8 cellular contexts compared by ENCODE assay signal in the genomic region with DNA sequence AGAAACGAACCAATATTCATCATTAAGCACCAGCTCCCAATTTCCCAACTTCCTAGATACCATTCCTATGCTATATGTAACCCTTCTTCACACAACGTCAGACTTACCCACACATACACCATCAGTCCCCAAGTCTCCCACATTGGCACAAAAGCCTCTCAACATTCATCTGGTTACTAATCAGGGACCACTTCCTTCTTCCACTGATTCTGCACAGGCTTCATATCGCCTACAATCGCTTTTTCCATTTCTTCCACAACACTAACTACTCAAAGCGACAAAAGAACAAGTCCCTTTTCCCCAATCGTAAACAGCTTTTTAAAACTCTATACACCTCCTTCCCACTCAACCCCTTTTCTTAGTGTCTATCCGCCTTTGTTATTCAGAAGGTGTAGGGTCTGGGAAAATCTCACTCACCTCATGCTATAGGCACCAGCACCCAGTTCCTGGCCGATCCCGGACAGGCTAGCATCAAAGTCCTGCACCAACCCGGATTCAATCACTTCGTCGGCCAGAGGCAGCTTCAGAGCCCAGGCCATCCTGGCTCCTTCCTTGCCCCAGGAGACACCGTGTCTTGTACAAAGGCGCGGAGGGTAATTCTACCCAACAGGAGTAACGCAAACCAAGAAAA. TPM values are rescaled to one million over a fixed set of nuclear protein-coding genes. Genes with fewer than 3 reads are reported as not detected.
A peak's percentile ranks its signal among the peaks of the same experiment; 100 is the strongest.
DNase-seq lines count a peak whose midpoint lies in the region; ATAC-seq and TF ChIP-seq lines count a peak whose summit lies in the region.

No MANE protein-coding gene starts in this region.

- peaks cover 14% of the 10 kb centered on the region for H3K4me1 Mint-ChIP-seq in stimulated activated effector memory CD8-positive, alpha-beta T cell treated with anti-CD3 and anti-CD28 coated beads, Interleukin-12 subunit alpha, Interleukin-12 subunit beta, amount 100 ng/mL, for 72 hours

- H3K4me2 ChIP-seq in neural cell (ENCODE audit: low read length), result peak overlapping the region; percentile 28

- no peak for TF ChIP-seq CTCF in epithelial cell of proximal tubule (conservative IDR thresholded peaks at IDR 0.05; ENCODE audit: low read depth, low read length)
- no peak for TF ChIP-seq CTCF in neural cell (IDR thresholded peaks at IDR 0.05; ENCODE audit: poor library complexity, severe bottlenecking)

- peak; percentile 45 for DNase-seq in GM03348 (ENCODE audit: low spot score)
- peak; percentile 21 for DNase-seq in RPMI7951 (ENCODE audit: low read depth)
- DNase-seq in epithelial cell of proximal tubule (ENCODE audit: low read depth), result no peak
- DNase-seq in AG08396 (ENCODE audit: low spot score), result no peak
- DNase-seq in stimulated activated effector memory CD8-positive, alpha-beta T cell treated with anti-CD3 and anti-CD28 coated beads, Interleukin-12 subunit alpha, Interleukin-12 subunit beta, amount 100 ng/mL, for 72 hours (ENCODE audit: low spot score in 2 of 2), result no peak

- peaks cover 12% of the 10 kb centered on the region for H3K36me3 Mint-ChIP-seq in stimulated activated effector memory CD8-positive, alpha-beta T cell treated with anti-CD3 and anti-CD28 coated beads, Interleukin-12 subunit alpha, Interleukin-12 subunit beta, amount 100 ng/mL, for 72 hours

- TF ChIP-seq RAD21 in neural cell (conservative IDR thresholded peaks at IDR 0.05), result no peak

- no peaks in the 10 kb centered on the region for H3K9me3 ChIP-seq in neural cell (ENCODE audit: low read length)

- no peak overlapping the region for H3K27ac Mint-ChIP-seq in stimulated activated effector memory CD8-positive, alpha-beta T cell treated with anti-CD3 and anti-CD28 coated beads, Interleukin-12 subunit alpha, Interleukin-12 subunit beta, amount 100 ng/mL, for 72 hours

- ATAC-seq in HG02642 (IDR thresholded peaks at IDR 0.05; ENCODE audit: poor library complexity, unreplicated experiment) (peak; percentile 6), GM19328 (IDR thresholded peaks at IDR 0.05; ENCODE audit: unreplicated experiment) (no peak)
- ATAC-seq in stimulated activated effector memory CD8-positive, alpha-beta T cell treated with anti-CD3 and anti-CD28 coated beads, Interleukin-12 subunit alpha, Interleukin-12 subunit beta, amount 100 ng/mL, for 72 hours, result no peak

- H3K9ac ChIP-seq in neural cell (ENCODE audit: low read length), result peak overlapping the region; percentile 88

- no peaks in the 10 kb centered on the region for H3F3A ChIP-seq in neural cell (ENCODE audit: insufficient read depth, low read length, poor library complexity, severe bottlenecking)

- H3K9me2 ChIP-seq in neural cell (ENCODE audit: insufficient read depth, low read length), result no peaks in the 10 kb centered on the region

- H3K36me3 ChIP-seq in neural cell (ENCODE audit: insufficient read depth, low read length), result no peaks in the 10 kb centered on the region

- TF ChIP-seq EP300 in neural cell (conservative IDR thresholded peaks at IDR 0.05; ENCODE audit: poor library complexity, severe bottlenecking), result no peak

- H4K20me1 ChIP-seq in neural cell (ENCODE audit: insufficient read depth), result no peaks in the 10 kb centered on the region

- no peaks in the 10 kb centered on the region for H3K9me3 Mint-ChIP-seq in stimulated activated effector memory CD8-positive, alpha-beta T cell treated with anti-CD3 and anti-CD28 coated beads, Interleukin-12 subunit alpha, Interleukin-12 subunit beta, amount 100 ng/mL, for 72 hours

- H3K4me3 Mint-ChIP-seq in stimulated activated effector memory CD8-positive, alpha-beta T cell treated with anti-CD3 and anti-CD28 coated beads, Interleukin-12 subunit alpha, Interleukin-12 subunit beta, amount 100 ng/mL, for 72 hours, result no peak overlapping the region

- H2AFZ ChIP-seq in neural cell (ENCODE audit: low read depth, low read length), result peak overlapping the region; percentile 87

- H3K79me2 ChIP-seq in neural cell (replicated peaks; ENCODE audit: insufficient read depth, low read length), result peaks cover 42% of the 10 kb centered on the region

- peak overlapping the region; percentile 96 for H3K27ac ChIP-seq in neural cell (ENCODE audit: low read length)

- peak overlapping the region; percentile 75 for H3K4me3 ChIP-seq in epithelial cell of proximal tubule (ENCODE audit: low read depth, low read length)
- H3K4me3 ChIP-seq in neural cell (ENCODE audit: low read length), result peak overlapping the region; percentile 75

- no peaks in the 10 kb centered on the region for H3K27me3 ChIP-seq in neural cell (ENCODE audit: insufficient read depth, low read depth, low read length)

TF ChIP-seq in neural cell, 6 proteins besides CTCF, POLR2A, EP300 and RAD21:
- TF ChIP-seq TAF1 (IDR thresholded peaks at IDR 0.05; ENCODE audit: low read depth), result no peak
- TF ChIP-seq SMC3 (conservative IDR thresholded peaks at IDR 0.05; ENCODE audit: poor library complexity), result no peak
- no peak for TF ChIP-seq MXI1 (conservative IDR thresholded peaks at IDR 0.05; ENCODE audit: poor library complexity, severe bottlenecking)
- TF ChIP-seq, protein P1, sequence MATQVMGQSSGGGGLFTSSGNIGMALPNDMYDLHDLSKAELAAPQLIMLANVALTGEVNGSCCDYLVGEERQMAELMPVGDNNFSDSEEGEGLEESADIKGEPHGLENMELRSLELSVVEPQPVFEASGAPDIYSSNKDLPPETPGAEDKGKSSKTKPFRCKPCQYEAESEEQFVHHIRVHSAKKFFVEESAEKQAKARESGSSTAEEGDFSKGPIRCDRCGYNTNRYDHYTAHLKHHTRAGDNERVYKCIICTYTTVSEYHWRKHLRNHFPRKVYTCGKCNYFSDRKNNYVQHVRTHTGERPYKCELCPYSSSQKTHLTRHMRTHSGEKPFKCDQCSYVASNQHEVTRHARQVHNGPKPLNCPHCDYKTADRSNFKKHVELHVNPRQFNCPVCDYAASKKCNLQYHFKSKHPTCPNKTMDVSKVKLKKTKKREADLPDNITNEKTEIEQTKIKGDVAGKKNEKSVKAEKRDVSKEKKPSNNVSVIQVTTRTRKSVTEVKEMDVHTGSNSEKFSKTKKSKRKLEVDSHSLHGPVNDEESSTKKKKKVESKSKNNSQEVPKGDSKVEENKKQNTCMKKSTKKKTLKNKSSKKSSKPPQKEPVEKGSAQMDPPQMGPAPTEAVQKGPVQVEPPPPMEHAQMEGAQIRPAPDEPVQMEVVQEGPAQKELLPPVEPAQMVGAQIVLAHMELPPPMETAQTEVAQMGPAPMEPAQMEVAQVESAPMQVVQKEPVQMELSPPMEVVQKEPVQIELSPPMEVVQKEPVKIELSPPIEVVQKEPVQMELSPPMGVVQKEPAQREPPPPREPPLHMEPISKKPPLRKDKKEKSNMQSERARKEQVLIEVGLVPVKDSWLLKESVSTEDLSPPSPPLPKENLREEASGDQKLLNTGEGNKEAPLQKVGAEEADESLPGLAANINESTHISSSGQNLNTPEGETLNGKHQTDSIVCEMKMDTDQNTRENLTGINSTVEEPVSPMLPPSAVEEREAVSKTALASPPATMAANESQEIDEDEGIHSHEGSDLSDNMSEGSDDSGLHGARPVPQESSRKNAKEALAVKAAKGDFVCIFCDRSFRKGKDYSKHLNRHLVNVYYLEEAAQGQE (IDR thresholded peaks at IDR 0.05; ENCODE audit: borderline replicate concordance), result no peak
- no peak for TF ChIP-seq EZH2 (IDR thresholded peaks at IDR 0.05; ENCODE audit: borderline replicate concordance, insufficient read depth, low read length, poor library complexity, severe bottlenecking)

RNA-seq across cellular contexts. Expression of gene TFCP2, which starts 0.9 kb away (rescaled TPM):
- 6.2 and 8.4 TPM in 2 replicates for total RNA-seq in RPMI7951 (2014; rRNA removed; shearing (Covaris generic))
- total RNA-seq in epithelial cell of proximal tubule, result 9.2 and 12.5 TPM in 2 replicates
- 27.0 and 28.6 TPM in 2 replicates for polyA plus RNA-seq in neural cell
- 26.3 and 29.2 TPM in 2 replicates for polyA minus RNA-seq in neural cell

RNA-seq across cellular contexts. Expression of gene POU6F1, which starts 45.9 kb away (rescaled TPM):
- 1.7 and 5.5 TPM in 2 replicates for total RNA-seq in RPMI7951 (2014; rRNA removed; shearing (Covaris generic))
- 4.6 and 9.2 TPM in 2 replicates for total RNA-seq in epithelial cell of proximal tubule
- polyA plus RNA-seq in neural cell, result 12.4 and 12.7 TPM in 2 replicates
- 20.5 and 26.7 TPM in 2 replicates for polyA minus RNA-seq in neural cell

Comparison
In these comparisons a context has a peak if more than half of its experiments do, and no peak if none do; other contexts are left out.
1. DNase-seq: peak in GM03348 (single experiment) and RPMI7951 (single experiment); none in epithelial cell of proximal tubule (single experiment), AG08396 (single experiment) and stimulated activated effector memory CD8-positive, alpha-beta T cell treated with anti-CD3 and anti-CD28 coated beads, Interleukin-12 subunit alpha, Interleukin-12 subunit beta, amount 100 ng/mL, for 72 hours (0 of 2).